ENCODE assay signal across 15 cellular contexts in the genomic region with DNA sequence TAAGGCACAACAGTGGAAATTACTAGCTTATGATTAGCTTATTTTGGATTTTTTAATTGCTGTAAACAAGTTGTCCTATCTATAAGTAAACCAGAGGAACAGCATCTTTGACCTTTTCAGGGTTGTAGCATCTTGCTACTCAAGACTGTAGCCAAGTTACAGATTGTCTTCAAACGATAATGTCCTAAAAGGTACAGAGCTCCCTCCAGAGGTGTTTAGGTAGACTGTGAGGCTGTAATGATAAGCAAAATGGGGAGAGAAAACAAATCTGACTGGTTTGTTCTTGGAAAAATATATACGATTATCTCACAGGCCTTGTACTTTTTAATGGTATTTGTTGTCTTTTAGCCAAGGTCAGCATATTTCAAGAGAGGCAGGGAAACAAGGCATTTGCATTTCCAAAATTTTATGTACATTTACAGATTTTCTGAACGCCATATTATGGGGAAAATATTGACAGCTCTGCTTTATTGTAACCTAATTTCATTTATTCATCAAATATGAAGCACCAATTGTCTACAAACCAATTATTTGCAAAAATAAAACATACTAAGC.
A peak's percentile ranks its signal among the peaks of the same experiment; 100 is the strongest.
DNase-seq lines count a peak whose midpoint lies in the region; ATAC-seq, FAIRE-seq and TF ChIP-seq lines count a peak whose summit lies in the region.
"Had no signal": no experiment of that assay in that cellular context is flagged by ENCODE, and none has a peak within 500 bp of the region (broad histone marks: within the 10 kb centered on the region; RNA-seq: fewer than 3 reads in every experiment).

No MANE protein-coding gene starts in this region.

- H3K4me1 Mint-ChIP-seq in progenitor cell of endocrine pancreas (ENCODE audit: low read depth) = peaks cover 5% of the 10 kb centered on the region
- H3K4me1 Mint-ChIP-seq in activated T-helper 2 cell treated with anti-CD3 and anti-CD28 coated beads, Interferon-gamma antibody, Interleukin-2, Interleukin-4, amounts not matched to agents 10 μg/mL and 5 μg/mL and 100 μg/mL, durations not matched to agents 14 hours and 24 hours and 36 hours (ENCODE audit: low read depth) = no peaks in the 10 kb centered on the region

- H3K27me3 Mint-ChIP-seq in progenitor cell of endocrine pancreas = no peaks in the 10 kb centered on the region
- no peaks in the 10 kb centered on the region for H3K27me3 Mint-ChIP-seq in activated T-helper 2 cell treated with anti-CD3 and anti-CD28 coated beads, Interferon-gamma antibody, Interleukin-2, Interleukin-4, amounts not matched to agents 10 μg/mL and 5 μg/mL and 100 μg/mL, durations not matched to agents 14 hours and 24 hours and 36 hours (ENCODE audit: low read depth)

- H3K9me2 ChIP-seq in PC-3 (replicated peaks; ENCODE audit: low read length) = no peaks in the 10 kb centered on the region

- FAIRE-seq in endothelial cell of umbilical vein (lab: Jason Lieb, UNC) = no peak
- FAIRE-seq: RCC 7860 had no signal

- H3K27ac Mint-ChIP-seq in progenitor cell of endocrine pancreas = no peak overlapping the region
- no peak overlapping the region for H3K27ac Mint-ChIP-seq in activated T-helper 2 cell treated with anti-CD3 and anti-CD28 coated beads, Interferon-gamma antibody, Interleukin-2, Interleukin-4, amounts not matched to agents 10 μg/mL and 5 μg/mL and 100 μg/mL, durations not matched to agents 14 hours and 24 hours and 36 hours

- TF ChIP-seq POLR2A in endothelial cell of umbilical vein (IDR thresholded peaks at IDR 0.05; ENCODE audit: low read depth, low read length) = no peak

- intact Hi-C loops in PC-3 (cut with micrococcal nuclease) = no loop called here
- intact Hi-C loops in endothelial cell of umbilical vein (cut with micrococcal nuclease) = loop anchor here (1.0 kb wide), 1 partner anchor 186 kb away; no protein-coding TSS in a partner anchor
- intact Hi-C loops in activated T-helper 2 cell treated with anti-CD3 and anti-CD28 coated beads, Interferon-gamma antibody, Interleukin-2, Interleukin-4, amounts not matched to agents 10 μg/mL and 5 μg/mL and 100 μg/mL, durations not matched to agents 14 hours and 24 hours and 36 hours (cut with micrococcal nuclease) = no loop called here

- dilution Hi-C loops in endothelial cell of umbilical vein (cut with MboI; ENCODE audit: extremely low pct_ligation_motif_present, low sequenced_read_pairs) = no loop called here

- H3K27me3 ChIP-seq in PC-3 (ENCODE audit: low read length) = no peaks in the 10 kb centered on the region
- no peaks in the 10 kb centered on the region for H3K27me3 ChIP-seq in endothelial cell of umbilical vein (ENCODE audit: control insufficient read depth in 2 of 2, insufficient read depth in 2 of 2, low read length in 2 of 2)
- H3K27me3 ChIP-seq: adrenal gland, right atrium auricular region had no signal

- CTCF ChIA-PET in PC-3 (lab: Charles Lee) = no interaction called here
- CTCF ChIA-PET in endothelial cell of umbilical vein (lab: Charles Lee) = interaction anchor here (0.7 to 1.6 kb wide), 7 partner anchors 12 to 1991 kb away, joined by 3 to 10 read pairs (median 4); no protein-coding TSS in a partner anchor

- H3K9me3 ChIP-seq in PC-3 (ENCODE audit: low read length) (no peaks in the 10 kb centered on the region), endothelial cell of umbilical vein (replicated peaks; ENCODE audit: control insufficient read depth, insufficient read depth, low read length) (no peaks in the 10 kb centered on the region)
- H3K9me3 ChIP-seq: adrenal gland, right atrium auricular region had no signal

- H3K79me2 ChIP-seq in PC-3 (ENCODE audit: low read length) = no peaks in the 10 kb centered on the region
- H3K79me2 ChIP-seq in endothelial cell of umbilical vein (ENCODE audit: control insufficient read depth, insufficient read depth, low read length) = no peaks in the 10 kb centered on the region

- DNase-seq in DMS 273 (lab: John Stamatoyannopoulos, UW; ENCODE audit: unreplicated experiment) = peak; percentile 5
- DNase-seq in DMS 273 treated with DMSO at 0.1 percent for 48 hours (lab: John Stamatoyannopoulos, UW) = no peak
- DNase-seq in PC-3 = peak; percentile 1
- DNase-seq in endothelial cell of umbilical vein (ENCODE audit: low read depth, low spot score) = peak; percentile 6
- no peak for DNase-seq in progenitor cell of endocrine pancreas (ENCODE audit: low spot score, unreplicated experiment)
- DNase-seq in activated naive CD4-positive, alpha-beta T cell treated with Interleukin-2 at 50 U/mL for 16 hours = no peak
- no peak for DNase-seq in activated T-helper 2 cell treated with anti-CD3 and anti-CD28 coated beads, Interferon-gamma antibody, Interleukin-2, Interleukin-4, amounts not matched to agents 10 μg/mL and 5 μg/mL and 100 μg/mL, durations not matched to agents 14 hours and 24 hours and 36 hours (ENCODE audit: low spot score)
- no peak for DNase-seq in GM10266 (ENCODE audit: extremely low spot score)
- DNase-seq: 8988T; activated CD8-positive, alpha-beta memory T cell treated with anti-CD3 and anti-CD28 coated beads, Interleukin-2, amount 50 U/mL, for 4 hours; adrenal gland; head of caudate nucleus; NCI-H2029 had no signal

- no peaks in the 10 kb centered on the region for H3F3A ChIP-seq in PC-3 (ENCODE audit: low read length, unreplicated experiment)

- H3K9ac ChIP-seq in PC-3 (ENCODE audit: low read length) = no peak overlapping the region
- no peak overlapping the region for H3K9ac ChIP-seq in endothelial cell of umbilical vein (replicated peaks; ENCODE audit: extremely low read depth, insufficient read depth, low read length)

- no peak overlapping the region for H3K4me3 Mint-ChIP-seq in progenitor cell of endocrine pancreas (ENCODE audit: low read depth)
- H3K4me3 Mint-ChIP-seq in activated T-helper 2 cell treated with anti-CD3 and anti-CD28 coated beads, Interferon-gamma antibody, Interleukin-2, Interleukin-4, amounts not matched to agents 10 μg/mL and 5 μg/mL and 100 μg/mL, durations not matched to agents 14 hours and 24 hours and 36 hours (ENCODE audit: low read depth) = no peak overlapping the region

- POLR2A ChIA-PET in PC-3 (lab: Charles Lee; ENCODE audit: unreplicated experiment) (no interaction called here), endothelial cell of umbilical vein (lab: Charles Lee) (no interaction called here)

- no peaks in the 10 kb centered on the region for H3K9me3 Mint-ChIP-seq in progenitor cell of endocrine pancreas (ENCODE audit: low read depth)
- H3K9me3 Mint-ChIP-seq in activated T-helper 2 cell treated with anti-CD3 and anti-CD28 coated beads, Interferon-gamma antibody, Interleukin-2, Interleukin-4, amounts not matched to agents 10 μg/mL and 5 μg/mL and 100 μg/mL, durations not matched to agents 14 hours and 24 hours and 36 hours = peaks cover 7% of the 10 kb centered on the region

- no peaks in the 10 kb centered on the region for H3K36me3 ChIP-seq in PC-3 (ENCODE audit: low read depth, low read length)
- no peaks in the 10 kb centered on the region for H3K36me3 ChIP-seq in endothelial cell of umbilical vein (ENCODE audit: control insufficient read depth in 2 of 2, extremely low read depth in 1 of 2, insufficient read depth in 2 of 2, low read length in 2 of 2)
- H3K36me3 ChIP-seq: adrenal gland, right atrium auricular region had no signal

- TF ChIP-seq CTCF in PC-3 (conservative IDR thresholded peaks at IDR 0.05; ENCODE audit: low read depth, low read length) (0 out of 2 replicates have a peak, but pooled peaks have one; percentile 24), endothelial cell of umbilical vein (IDR thresholded peaks at IDR 0.05; ENCODE audit: extremely low read depth in 1 of 2, insufficient read depth in 1 of 2, low read depth in 1 of 2, low read length in 2 of 2) (peak in 1 of 2 donors; percentile 2), progenitor cell of endocrine pancreas (IDR thresholded peaks at IDR 0.05; ENCODE audit: unreplicated experiment) (peak; percentile 60), GM10266 (IDR thresholded peaks at IDR 0.05; ENCODE audit: control insufficient read depth, insufficient read depth, low read depth, missing control alignments) (no peak)

- H3K27ac ChIP-seq in PC-3 (ENCODE audit: low read length) (no peak overlapping the region), endothelial cell of umbilical vein (ENCODE audit: insufficient read depth, low read depth, low read length) (no peak overlapping the region)
- H3K27ac ChIP-seq: adrenal gland, right atrium auricular region had no signal

- H2AFZ ChIP-seq in PC-3 (ENCODE audit: low read length) (no peak overlapping the region), endothelial cell of umbilical vein (ENCODE audit: low read depth, low read length) (no peak overlapping the region)

- no peak for ATAC-seq in PC-3

- H3K4me3 ChIP-seq in PC-3 (ENCODE audit: low read length) (no peak overlapping the region), endothelial cell of umbilical vein (replicated peaks in 1 of 3; ENCODE audit: insufficient read depth in 1 of 3, low read depth in 1 of 3, low read length in 3 of 3) (no peak overlapping the region)
- H3K4me3 ChIP-seq: adrenal gland, right atrium auricular region had no signal

- no peaks in the 10 kb centered on the region for H3K4me1 ChIP-seq in PC-3 (ENCODE audit: insufficient read depth, low read length)
- no peaks in the 10 kb centered on the region for H3K4me1 ChIP-seq in endothelial cell of umbilical vein (ENCODE audit: control insufficient read depth, extremely low read depth, insufficient read depth, low read length)
- H3K4me1 ChIP-seq: adrenal gland, right atrium auricular region had no signal

- BruUV-seq in PC-3 (replicated peaks; lab: Mats Ljungman, UMichigan) (no TSS peak), endothelial cell of umbilical vein (replicated peaks; lab: Mats Ljungman, UMichigan) (no TSS peak)

- H4K20me1 ChIP-seq in PC-3 (ENCODE audit: low read length) (no peaks in the 10 kb centered on the region), endothelial cell of umbilical vein (replicated peaks; ENCODE audit: control insufficient read depth, extremely low read depth, insufficient read depth, low read length) (no peaks in the 10 kb centered on the region)

- no peaks in the 10 kb centered on the region for H3K36me3 Mint-ChIP-seq in progenitor cell of endocrine pancreas (ENCODE audit: insufficient read depth)
- no peaks in the 10 kb centered on the region for H3K36me3 Mint-ChIP-seq in activated T-helper 2 cell treated with anti-CD3 and anti-CD28 coated beads, Interferon-gamma antibody, Interleukin-2, Interleukin-4, amounts not matched to agents 10 μg/mL and 5 μg/mL and 100 μg/mL, durations not matched to agents 14 hours and 24 hours and 36 hours (ENCODE audit: low read depth)

- no peaks in the 10 kb centered on the region for H3K9me1 ChIP-seq in endothelial cell of umbilical vein (replicated peaks; ENCODE audit: control insufficient read depth, extremely low read depth, insufficient read depth, low read length)

- H3K4me2 ChIP-seq in PC-3 (ENCODE audit: low read length) (no peak overlapping the region), endothelial cell of umbilical vein (ENCODE audit: insufficient read depth, low read length) (no peak overlapping the region)

TF ChIP-seq in endothelial cell of umbilical vein, 7 proteins besides CTCF, POLR2A, EP300 and RAD21 (continues in another document):
- TF ChIP-seq GATA2 (IDR thresholded peaks at IDR 0.05; ENCODE audit: insufficient read depth, insufficient read length, low read depth, low read length) (no peak), FOS (IDR thresholded peaks at IDR 0.05; ENCODE audit: borderline replicate concordance, insufficient read depth, low read length) (no peak), JUN (IDR thresholded peaks at IDR 0.05; ENCODE audit: borderline replicate concordance, insufficient read depth, insufficient read length, low read depth) (no peak)

Comparison
In these comparisons a context has a peak if more than half of its experiments do, and no peak if none do; other contexts are left out.
1. DNase-seq: peak in DMS 273 (single experiment), PC-3 (single experiment) and endothelial cell of umbilical vein (single experiment); none in DMS 273 treated with DMSO at 0.1 percent for 48 hours (single experiment), progenitor cell of endocrine pancreas (single experiment), activated naive CD4-positive, alpha-beta T cell treated with Interleukin-2 at 50 U/mL for 16 hours (single experiment), activated T-helper 2 cell treated with anti-CD3 and anti-CD28 coated beads, Interferon-gamma antibody, Interleukin-2, Interleukin-4, amounts not matched to agents 10 μg/mL and 5 μg/mL and 100 μg/mL, durations not matched to agents 14 hours and 24 hours and 36 hours (single experiment) and GM10266 (single experiment).